ENCODE assay signal across 16 cellular contexts in genomic region chr12:105672171-105672570, GRCh38.
DNase-seq lines count a peak whose midpoint lies in the region; ATAC-seq and TF ChIP-seq lines count a peak whose summit lies in the region.
"Had no signal": no experiment of that assay in that cellular context is flagged by ENCODE, and none has a peak within 500 bp of the region (broad histone marks: within the 10 kb centered on the region; RNA-seq: fewer than 3 reads in every experiment).

No MANE protein-coding gene starts in this region.

- H3K4me2 ChIP-seq in neuronal stem cell (ENCODE audit: insufficient read depth, low read length, poor library complexity, severe bottlenecking): no peak overlapping the region

- intact Hi-C loops in heart right ventricle (cut with DNase I): loop anchor here in 4 of 10 donors (5.0 to 10.0 kb wide), 3 partner anchors 65 to 207 kb away; no protein-coding TSS in a partner anchor
- intact Hi-C loops in tibial artery (cut with DNase I; ENCODE audit: low total_unique reads): no loop called here

- H3K9me3 Mint-ChIP-seq in endothelial cell (ENCODE audit: unreplicated experiment): no peaks in the 10 kb centered on the region
- H3K9me3 Mint-ChIP-seq: activated naive CD4-positive, alpha-beta T cell treated with anti-CD3 and anti-CD28 coated beads for 36 hours had no signal

- 44 to 52% methylated on average over 2 of the region's 2 CpGs for WGBS in heart right ventricle, 2 donors
- WGBS in neuronal stem cell (ENCODE audit: extremely low coverage in 2 of 2, insufficient read length in 2 of 2, insufficient replicate concordance in 1 of 2), 2 donors: no CpG with 5 or more reads among the region's 2 CpGs

- H3K27ac ChIP-seq in Peyer's patch (peak overlapping the region in 3 of 4 donors; percentile 20 to 73 (median 61)), heart right ventricle (peak overlapping the region; percentile 32 to 86 (median 64)), neuronal stem cell (replicated peaks; ENCODE audit: low read length) (no peak overlapping the region), tibial artery (peak overlapping the region; percentile 36 to 54)

- no peak overlapping the region for H2BK5ac ChIP-seq in neuronal stem cell (ENCODE audit: low read length)

- H3K4me1 ChIP-seq in Peyer's patch: no peaks in the 10 kb centered on the region
- peaks cover 4 to 57% (median 29%) of the 10 kb centered on the region in 9 donors for H3K4me1 ChIP-seq in heart right ventricle
- no peaks in the 10 kb centered on the region for H3K4me1 ChIP-seq in neuronal stem cell (ENCODE audit: control insufficient read depth in 2 of 2, insufficient read depth in 1 of 2, low read depth in 1 of 2, low read length in 2 of 2)
- H3K4me1 ChIP-seq in tibial artery: peaks cover 0 to 50% (median 18%) of the 10 kb centered on the region in 4 donors

- TF ChIP-seq POLR2A in Peyer's patch (IDR thresholded peaks at IDR 0.05): no peak

- no peak overlapping the region for H3K14ac ChIP-seq in neuronal stem cell (ENCODE audit: low read length)

- H3K9me3 ChIP-seq in Peyer's patch: no peaks in the 10 kb centered on the region
- no peaks in the 10 kb centered on the region for H3K9me3 ChIP-seq in heart right ventricle
- H3K9me3 ChIP-seq in neuronal stem cell (replicated peaks in 1 of 2; ENCODE audit: control insufficient read depth in 2 of 2, insufficient read depth in 1 of 2, low read depth in 1 of 2, low read length in 2 of 2): peaks cover 0 to 7% of the 10 kb centered on the region in 2 donors
- H3K9me3 ChIP-seq in tibial artery: no peaks in the 10 kb centered on the region

- ATAC-seq in heart right ventricle (peak in 3 of 8 donors; percentile 14 to 27 (median 24)), GM18519 (IDR thresholded peaks at IDR 0.05; ENCODE audit: low FRiP score, unreplicated experiment) (no peak)

- no peaks in the 10 kb centered on the region for H3K36me3 ChIP-seq in Peyer's patch
- H3K36me3 ChIP-seq in heart right ventricle: no peaks in the 10 kb centered on the region
- no peaks in the 10 kb centered on the region for H3K36me3 ChIP-seq in neuronal stem cell (replicated peaks in 1 of 2; ENCODE audit: control insufficient read depth in 2 of 2, insufficient read depth in 2 of 2, low read length in 2 of 2)
- no peaks in the 10 kb centered on the region for H3K36me3 ChIP-seq in tibial artery

- H3K4me1 Mint-ChIP-seq in endothelial cell (ENCODE audit: unreplicated experiment): peaks cover 6% of the 10 kb centered on the region
- H3K4me1 Mint-ChIP-seq: naive B cell had no signal

- H3K9ac ChIP-seq in neuronal stem cell (ENCODE audit: low read depth, low read length, poor library complexity): no peak overlapping the region

- H3K18ac ChIP-seq in neuronal stem cell (ENCODE audit: low read length): no peak overlapping the region

- no peak overlapping the region for H3K27ac Mint-ChIP-seq in endothelial cell (ENCODE audit: unreplicated experiment)
- H3K27ac Mint-ChIP-seq: activated naive CD4-positive, alpha-beta T cell treated with anti-CD3 and anti-CD28 coated beads for 36 hours; naive B cell had no signal

- H2BK120ac ChIP-seq in neuronal stem cell (ENCODE audit: low read depth, low read length): no peak overlapping the region

- H3K79me1 ChIP-seq in neuronal stem cell (ENCODE audit: low read depth, low read length): no peaks in the 10 kb centered on the region

- H3K4me3 ChIP-seq in Peyer's patch (no peak overlapping the region), heart right ventricle (no peak overlapping the region), neuronal stem cell (ENCODE audit: low read length in 2 of 2) (no peak overlapping the region), tibial artery (no peak overlapping the region)

- no peak for DNase-seq in Peyer's patch
- no peak for DNase-seq in heart right ventricle
- DNase-seq in neuronal stem cell (ENCODE audit: low spot score): no peak
- DNase-seq in tibial artery: no peak
- DNase-seq in NCI-H748 (lab: John Stamatoyannopoulos, UW; ENCODE audit: unreplicated experiment): no peak
- no peak for DNase-seq in NK-92 treated with Interleukin-12 subunit alpha and Interleukin-12 subunit beta, amount 100 ng/mL, for 24 hours (lab: John Stamatoyannopoulos, UW)
- no peak for DNase-seq in endothelial cell (ENCODE audit: low spot score)
- DNase-seq: activated naive CD4-positive, alpha-beta T cell treated with anti-CD3 and anti-CD28 coated beads for 36 hours; anterior cingulate cortex; DND-41; KG1; naive B cell; NCI-H2029 treated with DMSO at 0.1 percent for 48 hours; stimulated activated naive CD4-positive, alpha-beta T cell; T-helper 1 cell had no signal

- no peaks in the 10 kb centered on the region for H3K36me3 Mint-ChIP-seq in endothelial cell (ENCODE audit: low read depth, unreplicated experiment)
- H3K36me3 Mint-ChIP-seq: naive B cell had no signal

- H4K91ac ChIP-seq in neuronal stem cell (ENCODE audit: low read depth, low read length, poor library complexity): no peak overlapping the region

- H2AFZ ChIP-seq in neuronal stem cell (ENCODE audit: low read length): peak overlapping the region; percentile 70

- no peak for TF ChIP-seq CTCF in Peyer's patch (IDR thresholded peaks at IDR 0.05)
- TF ChIP-seq CTCF in heart right ventricle (IDR thresholded peaks at IDR 0.05): no peak
- TF ChIP-seq CTCF in tibial artery (IDR thresholded peaks at IDR 0.05): no peak
- TF ChIP-seq CTCF in endothelial cell (IDR thresholded peaks at IDR 0.05; ENCODE audit: unreplicated experiment): no peak

- H3K4me3 Mint-ChIP-seq in endothelial cell (ENCODE audit: unreplicated experiment): no peak overlapping the region
- H3K4me3 Mint-ChIP-seq: activated naive CD4-positive, alpha-beta T cell treated with anti-CD3 and anti-CD28 coated beads for 36 hours; naive B cell had no signal

- H4K8ac ChIP-seq in neuronal stem cell (ENCODE audit: low read depth, low read length): no peak overlapping the region

- no peaks in the 10 kb centered on the region for H3K27me3 ChIP-seq in Peyer's patch
- H3K27me3 ChIP-seq in heart right ventricle: no peaks in the 10 kb centered on the region
- H3K27me3 ChIP-seq in neuronal stem cell (ENCODE audit: control insufficient read depth in 3 of 3, insufficient read depth in 3 of 3, low read depth in 1 of 3, low read length in 3 of 3): no peaks in the 10 kb centered on the region
- no peaks in the 10 kb centered on the region for H3K27me3 ChIP-seq in tibial artery

- no peak overlapping the region for H3K4ac ChIP-seq in neuronal stem cell (ENCODE audit: low read length)

- peaks cover 3% of the 10 kb centered on the region for H3K27me3 Mint-ChIP-seq in endothelial cell (ENCODE audit: unreplicated experiment)

- H2BK12ac ChIP-seq in neuronal stem cell (ENCODE audit: low read length): no peak overlapping the region

- H2AK5ac ChIP-seq in neuronal stem cell (ENCODE audit: low read depth, low read length): no peak overlapping the region

- peak overlapping the region; percentile 68 for H2BK15ac ChIP-seq in neuronal stem cell (ENCODE audit: low read length)

- no peak overlapping the region for H3K23ac ChIP-seq in neuronal stem cell (ENCODE audit: low read depth, low read length, poor library complexity)
